ENCODE assay signal across 9 cellular contexts in genomic region chr13:110308377-110309158, GRCh38. TPM values are rescaled to one million over a fixed set of nuclear protein-coding genes. Genes with fewer than 3 reads are reported as not detected.
DNase-seq lines count a peak whose midpoint lies in the region; ATAC-seq lines count a peak whose summit lies in the region.
"Had no signal": no experiment of that assay in that cellular context is flagged by ENCODE, and none has a peak within 500 bp of the region (broad histone marks: within the 10 kb centered on the region; RNA-seq: fewer than 3 reads in every experiment).

No MANE protein-coding gene starts in this region.

- H3K27ac Mint-ChIP-seq in activated naive CD4-positive, alpha-beta T cell treated with anti-CD3 and anti-CD28 coated beads, Interleukin-2, amount 10 ng/mL, durations not matched to agents 7 days and 5 days, result peak overlapping the region; percentile 62
- H3K27ac Mint-ChIP-seq in activated naive CD4-positive, alpha-beta T cell treated with anti-CD3 and anti-CD28 coated beads, Interleukin-2, amount 50 U/mL, for 72 hours, result no peak overlapping the region
- H3K27ac Mint-ChIP-seq: activated T-helper 2 cell treated with anti-CD3 and anti-CD28 coated beads, Interferon-gamma antibody, Interleukin-2, Interleukin-4, amounts not matched to agents 10 μg/mL and 5 μg/mL and 100 μg/mL, durations not matched to agents 14 hours and 24 hours and 36 hours had no signal

- H3K4me1 Mint-ChIP-seq in activated naive CD4-positive, alpha-beta T cell treated with anti-CD3 and anti-CD28 coated beads, Interleukin-2, amount 10 ng/mL, durations not matched to agents 7 days and 5 days, result peaks cover 7% of the 10 kb centered on the region

- no peaks in the 10 kb centered on the region for H3K36me3 Mint-ChIP-seq in activated naive CD4-positive, alpha-beta T cell treated with anti-CD3 and anti-CD28 coated beads, Interleukin-2, amount 10 ng/mL, durations not matched to agents 7 days and 5 days
- H3K36me3 Mint-ChIP-seq in activated naive CD4-positive, alpha-beta T cell treated with anti-CD3 and anti-CD28 coated beads, Interleukin-2, amount 50 U/mL, for 72 hours, result peaks cover 0 to 6% of the 10 kb centered on the region in 2 donors

- no peak overlapping the region for H3K4me3 Mint-ChIP-seq in activated naive CD4-positive, alpha-beta T cell treated with anti-CD3 and anti-CD28 coated beads, Interleukin-2, amount 10 ng/mL, durations not matched to agents 7 days and 5 days

- H3K4me1 ChIP-seq in duodenal mucosa (ENCODE audit: control insufficient read depth in 1 of 2, insufficient read depth in 2 of 2, low read length in 2 of 2), result peaks cover 10 to 14% of the 10 kb centered on the region in 2 donors

- DNase-seq in activated naive CD4-positive, alpha-beta T cell treated with anti-CD3 and anti-CD28 coated beads, Interleukin-2, amount 10 ng/mL, durations not matched to agents 7 days and 5 days, result no peak
- no peak for DNase-seq in activated naive CD4-positive, alpha-beta T cell treated with anti-CD3 and anti-CD28 coated beads, Interleukin-2, amount 50 U/mL, for 72 hours (ENCODE audit: low spot score in 2 of 2)
- DNase-seq in lung microvascular endothelial cell (ENCODE audit: low read depth in 2 of 2), result peak; percentile 46 to 64
- DNase-seq in iPS-NIHi7 (ENCODE audit: extremely low spot score), result no peak
- no peak for DNase-seq in epidermal melanocyte (ENCODE audit: insufficient read length, low spot score)
- no peak for DNase-seq in cerebellar cortex (ENCODE audit: low spot score)

- H3K4me3 ChIP-seq in duodenal mucosa (ENCODE audit: low read depth in 1 of 2, low read length in 2 of 2), result peak overlapping the region; percentile 69 to 76

- H3K9me3 Mint-ChIP-seq in activated naive CD4-positive, alpha-beta T cell treated with anti-CD3 and anti-CD28 coated beads, Interleukin-2, amount 10 ng/mL, durations not matched to agents 7 days and 5 days, result no peaks in the 10 kb centered on the region
- H3K9me3 Mint-ChIP-seq in activated naive CD4-positive, alpha-beta T cell treated with anti-CD3 and anti-CD28 coated beads, Interleukin-2, amount 50 U/mL, for 72 hours, result no peaks in the 10 kb centered on the region
- H3K9me3 Mint-ChIP-seq: activated T-helper 2 cell treated with anti-CD3 and anti-CD28 coated beads, Interferon-gamma antibody, Interleukin-2, Interleukin-4, amounts not matched to agents 10 μg/mL and 5 μg/mL and 100 μg/mL, durations not matched to agents 14 hours and 24 hours and 36 hours had no signal

- H3K9ac ChIP-seq in duodenal mucosa (ENCODE audit: low read depth in 1 of 2, low read length in 2 of 2), result peak overlapping the region; percentile 60 to 70

- peaks cover 25 to 43% of the 10 kb centered on the region in 2 donors for H3K27me3 ChIP-seq in duodenal mucosa (ENCODE audit: control insufficient read depth in 1 of 2, insufficient read depth in 2 of 2, low read length in 2 of 2)

- H3K9me3 ChIP-seq in duodenal mucosa (ENCODE audit: control insufficient read depth in 1 of 2, low read length in 2 of 2), result no peaks in the 10 kb centered on the region

- H3K36me3 ChIP-seq in duodenal mucosa (ENCODE audit: control insufficient read depth in 1 of 2, insufficient read depth in 2 of 2, low read length in 2 of 2), result peaks cover 0 to 4% of the 10 kb centered on the region in 2 donors

- CTCF ChIA-PET in activated naive CD4-positive, alpha-beta T cell treated with anti-CD3 and anti-CD28 coated beads, Interleukin-2, amount 10 ng/mL, durations not matched to agents 7 days and 5 days (lab: Charles Lee), result interaction anchor here (1.2 kb wide), 1 partner anchor 9 kb away, joined by 6 read pairs; no protein-coding TSS in a partner anchor

- peak overlapping the region; percentile 86 for H3K27ac ChIP-seq in duodenal mucosa (ENCODE audit: low read depth, low read length)

- ATAC-seq in activated naive CD4-positive, alpha-beta T cell treated with anti-CD3 and anti-CD28 coated beads, Interleukin-2, amount 50 U/mL, for 72 hours, result no peak
- no peak for ATAC-seq in GM18861 (IDR thresholded peaks at IDR 0.05; ENCODE audit: unreplicated experiment)

- H3K27me3 Mint-ChIP-seq in activated naive CD4-positive, alpha-beta T cell treated with anti-CD3 and anti-CD28 coated beads, Interleukin-2, amount 10 ng/mL, durations not matched to agents 7 days and 5 days, result peaks cover 94% of the 10 kb centered on the region

RNA-seq across cellular contexts. Expression of gene COL4A2, which starts 1.5 kb away (rescaled TPM):
- under 1 TPM in 1 of 2 donors, not detected in 1; 0.84 TPM for total RNA-seq in activated naive CD4-positive, alpha-beta T cell treated with anti-CD3 and anti-CD28 coated beads, Interleukin-2, amount 50 U/mL, for 72 hours
- 728 and 775 TPM in 2 replicates for total RNA-seq in lung microvascular endothelial cell
- total RNA-seq: activated T-helper 2 cell treated with anti-CD3 and anti-CD28 coated beads, Interferon-gamma antibody, Interleukin-2, Interleukin-4, amounts not matched to agents 10 μg/mL and 5 μg/mL and 100 μg/mL, durations not matched to agents 14 hours and 24 hours and 36 hours had no signal

RNA-seq across cellular contexts. Expression of gene COL4A1, which starts 1.6 kb away (rescaled TPM):
- under 1 TPM in 1 of 2 donors, not detected in 1; 0.14 TPM for total RNA-seq in activated naive CD4-positive, alpha-beta T cell treated with anti-CD3 and anti-CD28 coated beads, Interleukin-2, amount 50 U/mL, for 72 hours
- 836 and 1,068 TPM in 2 replicates for total RNA-seq in lung microvascular endothelial cell
- total RNA-seq: activated T-helper 2 cell treated with anti-CD3 and anti-CD28 coated beads, Interferon-gamma antibody, Interleukin-2, Interleukin-4, amounts not matched to agents 10 μg/mL and 5 μg/mL and 100 μg/mL, durations not matched to agents 14 hours and 24 hours and 36 hours had no signal

Comparison
In these comparisons a context has a peak if more than half of its experiments do, and no peak if none do; other contexts are left out.
1. DNase-seq: peak in lung microvascular endothelial cell (2 of 2); none in activated naive CD4-positive, alpha-beta T cell treated with anti-CD3 and anti-CD28 coated beads, Interleukin-2, amount 10 ng/mL, durations not matched to agents 7 days and 5 days (single experiment), activated naive CD4-positive, alpha-beta T cell treated with anti-CD3 and anti-CD28 coated beads, Interleukin-2, amount 50 U/mL, for 72 hours (0 of 2), iPS-NIHi7 (single experiment), epidermal melanocyte (single experiment) and cerebellar cortex (single experiment).
2. RNA of gene COL4A2, which starts 1.5 kb away (total RNA-seq): 728 to 775 TPM in lung microvascular endothelial cell; 0.84 TPM in activated naive CD4-positive, alpha-beta T cell treated with anti-CD3 and anti-CD28 coated beads, Interleukin-2, amount 50 U/mL, for 72 hours; every median in the first group is over 100 times any median in the second.
3. RNA of gene COL4A1, which starts 1.6 kb away (total RNA-seq): 836 to 1,068 TPM in lung microvascular endothelial cell; 0.14 TPM in activated naive CD4-positive, alpha-beta T cell treated with anti-CD3 and anti-CD28 coated beads, Interleukin-2, amount 50 U/mL, for 72 hours; every median in the first group is over 100 times any median in the second.